In genomic region chr9:33437898-33438297, GRCh38 we compare ENCODE assay signal across 1 cellular context.
TF ChIP-seq lines count a peak whose summit lies in the region.

No MANE protein-coding gene starts in this region.

TF ChIP-seq in K562, 482 proteins besides CTCF, POLR2A, EP300 and RAD21:
- TF ChIP-seq TEAD1 (CRISPR knock-in tag; IDR thresholded peaks at IDR 0.05) (no peak), NELFE (IDR thresholded peaks at IDR 0.05; ENCODE audit: insufficient read depth, insufficient read length) (no peak), PRMT5 (CRISPR knock-in tag; IDR thresholded peaks at IDR 0.05) (no peak), HBP1 (CRISPR knock-in tag; IDR thresholded peaks at IDR 0.05) (no peak), SREBF2 (CRISPR knock-in tag; IDR thresholded peaks at IDR 0.05) (no peak), RBM22 (IDR thresholded peaks at IDR 0.05; ENCODE audit: low read depth, low read length, poor library complexity, severe bottlenecking) (no peak), JUND (IDR thresholded peaks at IDR 0.05; ENCODE audit: borderline replicate concordance, low read depth, low read length) (no peak), JUND (tag; IDR thresholded peaks at IDR 0.05; ENCODE audit: borderline replicate concordance, low read depth, low read length) (no peak), ZNF263 (CRISPR knock-in tag; IDR thresholded peaks at IDR 0.05; ENCODE audit: borderline replicate concordance) (no peak), HOXB6 (CRISPR knock-in tag; IDR thresholded peaks at IDR 0.05; ENCODE audit: borderline replicate concordance) (no peak), FOXM1 (IDR thresholded peaks at IDR 0.05; ENCODE audit: low read depth) (no peak), FOXM1 (CRISPR knock-in tag; IDR thresholded peaks at IDR 0.05; ENCODE audit: low read depth) (no peak), DPF2 (IDR thresholded peaks at IDR 0.05) (no peak), NCOR1 (IDR thresholded peaks at IDR 0.05) (no peak), PTBP1 (IDR thresholded peaks at IDR 0.05; ENCODE audit: low read depth, low read length) (no peak), MIER1 (IDR thresholded peaks at IDR 0.05; ENCODE audit: low read depth) (no peak), BACH1 (tag; IDR thresholded peaks at IDR 0.05) (no peak), WHSC1 (IDR thresholded peaks at IDR 0.05; ENCODE audit: low read length) (no peak)
- TF ChIP-seq, protein P1, sequence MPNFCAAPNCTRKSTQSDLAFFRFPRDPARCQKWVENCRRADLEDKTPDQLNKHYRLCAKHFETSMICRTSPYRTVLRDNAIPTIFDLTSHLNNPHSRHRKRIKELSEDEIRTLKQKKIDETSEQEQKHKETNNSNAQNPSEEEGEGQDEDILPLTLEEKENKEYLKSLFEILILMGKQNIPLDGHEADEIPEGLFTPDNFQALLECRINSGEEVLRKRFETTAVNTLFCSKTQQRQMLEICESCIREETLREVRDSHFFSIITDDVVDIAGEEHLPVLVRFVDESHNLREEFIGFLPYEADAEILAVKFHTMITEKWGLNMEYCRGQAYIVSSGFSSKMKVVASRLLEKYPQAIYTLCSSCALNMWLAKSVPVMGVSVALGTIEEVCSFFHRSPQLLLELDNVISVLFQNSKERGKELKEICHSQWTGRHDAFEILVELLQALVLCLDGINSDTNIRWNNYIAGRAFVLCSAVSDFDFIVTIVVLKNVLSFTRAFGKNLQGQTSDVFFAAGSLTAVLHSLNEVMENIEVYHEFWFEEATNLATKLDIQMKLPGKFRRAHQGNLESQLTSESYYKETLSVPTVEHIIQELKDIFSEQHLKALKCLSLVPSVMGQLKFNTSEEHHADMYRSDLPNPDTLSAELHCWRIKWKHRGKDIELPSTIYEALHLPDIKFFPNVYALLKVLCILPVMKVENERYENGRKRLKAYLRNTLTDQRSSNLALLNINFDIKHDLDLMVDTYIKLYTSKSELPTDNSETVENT (CRISPR knock-in tag; IDR thresholded peaks at IDR 0.05) = no peak
